Comparison of ENCODE assay signal across 31 cellular contexts in genomic region chr10:132210766-132211165, GRCh38.
"Had no signal": no experiment of that assay in that cellular context is flagged by ENCODE, and none has a peak within 500 bp of the region (broad histone marks: within the 10 kb centered on the region; RNA-seq: fewer than 3 reads in every experiment).

No MANE protein-coding gene starts in this region.

- H3K36me3 ChIP-seq: cardiac muscle cell had no signal

- H3K27ac Mint-ChIP-seq: activated B cell treated with CpG ODN at 0.5 μM for 24 hours; activated CD8-positive, alpha-beta T cell treated with anti-CD3 and anti-CD28 coated beads for 36 hours; activated naive CD8-positive, alpha-beta T cell; activated T-helper 17 cell treated with anti-CD3 and anti-CD28 coated beads, Interleukin-2, amount 50 U/mL, for 72 hours; dendritic cell treated with granulocyte-macrophage colony-stimulating factor and Interleukin-4, amounts not matched to agents 40 ng/mL and 50 ng/mL, for 4 days; endodermal cell; T-helper 17 cell; T-helper 2 cell treated with Interferon-gamma antibody and Interleukin-4, amounts not matched to agents 5 μg/mL and 100 μg/mL, for 36 hours had no signal

- DNase-seq: activated B cell treated with CpG ODN at 0.5 μM for 24 hours; activated CD4-positive, alpha-beta T cell treated with anti-CD3 and anti-CD28 coated beads for 48 hours; activated CD4-positive, alpha-beta T cell treated with anti-CD3 and anti-CD28 coated beads, Interleukin-2, amount 50 U/mL, for 1 hour; activated CD4-positive, alpha-beta T cell treated with anti-CD3 and anti-CD28 coated beads, Interleukin-2, amount 50 U/mL, for 48 hours; activated CD8-positive, alpha-beta memory T cell treated with anti-CD3 and anti-CD28 coated beads for 24 hours; activated CD8-positive, alpha-beta T cell treated with anti-CD3 and anti-CD28 coated beads for 36 hours; activated effector memory CD4-positive, alpha-beta T cell treated with Interleukin-2 at 50 U/mL for 16 hours; activated gamma-delta T cell treated with Interleukin-2 at 50 U/mL for 16 hours; activated naive CD4-positive, alpha-beta T cell treated with anti-CD3 and anti-CD28 coated beads, Interleukin-2, amount 50 U/mL, for 16 hours; activated naive CD4-positive, alpha-beta T cell treated with Interleukin-2 at 50 U/mL for 16 hours; activated T-cell treated with anti-CD3 and anti-CD28 coated beads, Interleukin-2, amount 50 U/mL, for 4 hours; amniotic stem cell; anterior cingulate cortex; body of pancreas; dorsolateral prefrontal cortex; effector memory CD4-positive, alpha-beta T cell; endodermal cell; foreskin fibroblast; T-helper 1 cell; T-helper 17 cell; T1000; WERI-Rb-1 had no signal

- ATAC-seq: activated CD4-positive, CD25-positive, alpha-beta regulatory T cell treated with anti-CD3 and anti-CD28 coated beads, Interleukin-2, amount 50 U/mL, for 24 hours; activated CD8-positive, alpha-beta T cell treated with anti-CD3 and anti-CD28 coated beads for 36 hours; activated T-cell treated with anti-CD3 and anti-CD28 coated beads, Interleukin-2, amount 50 U/mL, for 4 hours; activated T-helper 17 cell treated with anti-CD3 and anti-CD28 coated beads, Interleukin-2, amount 50 U/mL, for 72 hours; body of pancreas; esophagus mucosa; T-helper 17 cell had no signal

- H3K4me3 ChIP-seq: body of pancreas, cardiac muscle cell, coronary artery, dorsolateral prefrontal cortex had no signal

- H3K27ac ChIP-seq: body of pancreas, cardiac muscle cell, coronary artery, WERI-Rb-1 had no signal

- H3K4me1 Mint-ChIP-seq: activated T-helper 17 cell treated with anti-CD3 and anti-CD28 coated beads, Interleukin-2, amount 50 U/mL, for 72 hours; central memory CD8-positive, alpha-beta T cell; endodermal cell; T-helper 17 cell had no signal

- H3K27me3 ChIP-seq: body of pancreas, cardiac muscle cell, dorsolateral prefrontal cortex had no signal

- H3K4me1 ChIP-seq: body of pancreas had no signal

- H3K4me3 Mint-ChIP-seq: activated B cell treated with CpG ODN at 0.5 μM for 24 hours; activated CD8-positive, alpha-beta T cell treated with anti-CD3 and anti-CD28 coated beads for 36 hours; activated naive CD8-positive, alpha-beta T cell; activated T-cell treated with anti-CD3 and anti-CD28 coated beads, Interleukin-2, amount 50 U/mL, for 4 hours; activated T-helper 17 cell treated with anti-CD3 and anti-CD28 coated beads, Interleukin-2, amount 50 U/mL, for 72 hours; central memory CD8-positive, alpha-beta T cell; dendritic cell treated with granulocyte-macrophage colony-stimulating factor and Interleukin-4, amounts not matched to agents 40 ng/mL and 50 ng/mL, for 4 days; endodermal cell; T-helper 17 cell; T-helper 2 cell treated with Interferon-gamma antibody and Interleukin-4, amounts not matched to agents 5 μg/mL and 100 μg/mL, for 36 hours had no signal

- H3K27me3 Mint-ChIP-seq: activated B cell treated with CpG ODN at 0.5 μM for 24 hours; activated CD8-positive, alpha-beta T cell treated with anti-CD3 and anti-CD28 coated beads for 36 hours; activated naive CD8-positive, alpha-beta T cell; activated T-helper 17 cell treated with anti-CD3 and anti-CD28 coated beads, Interleukin-2, amount 50 U/mL, for 72 hours; central memory CD8-positive, alpha-beta T cell; dendritic cell treated with granulocyte-macrophage colony-stimulating factor and Interleukin-4, amounts not matched to agents 40 ng/mL and 50 ng/mL, for 4 days; T-helper 17 cell had no signal

- H3K9me3 ChIP-seq: body of pancreas had no signal
